14 cellular contexts compared by ENCODE assay signal in the genomic region with DNA sequence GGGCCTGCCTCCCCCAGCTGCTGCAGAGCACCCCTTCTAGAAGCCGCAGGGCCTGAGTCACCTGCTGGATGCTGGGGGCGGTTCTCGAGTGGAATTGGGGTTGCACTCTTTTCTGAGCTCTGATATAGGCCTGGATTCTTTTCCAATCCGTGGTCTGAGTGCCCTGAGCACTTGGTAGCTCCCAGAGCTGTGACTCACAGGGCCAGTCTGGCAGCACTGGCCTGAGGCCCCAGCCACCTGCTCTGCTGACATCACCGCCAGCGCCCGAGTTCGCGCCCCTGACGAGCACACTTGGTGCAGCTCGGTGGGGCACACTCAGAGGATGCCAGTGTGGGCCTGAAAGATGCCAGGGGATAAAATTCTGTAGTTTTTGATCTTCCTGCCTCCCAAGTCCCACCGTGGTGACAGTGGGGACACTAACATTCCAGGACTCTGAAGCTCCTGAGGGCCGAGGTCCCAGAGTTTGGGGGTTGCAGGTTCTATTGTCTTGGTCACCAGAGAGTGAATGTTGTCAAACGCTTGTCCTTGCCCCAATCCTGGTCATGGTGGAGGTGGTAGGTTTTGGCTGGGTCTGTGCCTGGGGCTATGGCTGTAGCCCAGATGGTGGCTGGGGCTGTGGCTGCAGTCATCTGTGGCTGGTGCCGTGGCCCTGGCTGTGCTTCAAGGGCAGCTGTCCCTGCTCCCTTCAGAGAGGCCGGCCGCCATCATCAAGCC.
DNase-seq lines count a peak whose midpoint lies in the region; ATAC-seq, FAIRE-seq and TF ChIP-seq lines count a peak whose summit lies in the region.
"Had no signal": no experiment of that assay in that cellular context is flagged by ENCODE, and none has a peak within 500 bp of the region (broad histone marks: within the 10 kb centered on the region; RNA-seq: fewer than 3 reads in every experiment).

No MANE protein-coding gene starts in this region.

- H3K27ac ChIP-seq in K562 (ENCODE audit: extremely low read depth, low read depth, low read length) = no peak overlapping the region
- no peak overlapping the region for H3K27ac ChIP-seq in upper lobe of left lung
- H3K27ac ChIP-seq: ascending aorta, skin epidermis had no signal

- TF ChIP-seq CTCF in K562 (IDR thresholded peaks at IDR 0.05 in 2 of 3, conservative IDR thresholded peaks at IDR 0.05 in 1 of 3; ENCODE audit: insufficient read depth in 2 of 3, low read depth in 1 of 3, low read length in 3 of 3) (no peak), upper lobe of left lung (IDR thresholded peaks at IDR 0.05) (no peak)

- H3K9me1 ChIP-seq in K562 (ENCODE audit: control insufficient read depth, insufficient read depth, low read length) = no peaks in the 10 kb centered on the region

- DNase-seq in DMS53 (lab: John Stamatoyannopoulos, UW) (peak; percentile 19), DMS53 treated with DMSO at 0.1 percent for 48 hours (lab: John Stamatoyannopoulos, UW; ENCODE audit: unreplicated experiment) (no peak), K562 (ENCODE audit: extremely low read depth in 1 of 4, low spot score in 3 of 4) (no peak), kidney tubule cell (ENCODE audit: low spot score) (peak; percentile 62), upper lobe of left lung (peak; percentile 18 to 58), NCI-H748 treated with DMSO at 0.1 percent for 48 hours (lab: John Stamatoyannopoulos, UW) (no peak)
- DNase-seq: effector CD4-positive, alpha-beta T cell had no signal

- POLR2A ChIA-PET in K562 (lab: Yijun Ruan, JAX) = interaction anchor here (0.6 to 1.3 kb wide), 4 partner anchors 13 to 494 kb away, joined by 3 to 5 read pairs (median 3); a partner anchor contains a TSS

- in situ Hi-C loops in K562 (cut with MboI) = no loop called here

- no peak overlapping the region for H3K4me2 ChIP-seq in K562 (ENCODE audit: insufficient read depth, low read length)

- no peak for TF ChIP-seq EP300 in K562 (IDR thresholded peaks at IDR 0.05; ENCODE audit: low read length)
- no peak for TF ChIP-seq EP300 in upper lobe of left lung (IDR thresholded peaks at IDR 0.05)

- H3K79me2 ChIP-seq in K562 (ENCODE audit: control insufficient read depth, insufficient read depth, low read length) = no peaks in the 10 kb centered on the region

- 61% methylated on average over 17 of the region's 17 CpGs for WGBS in K562 (ENCODE audit: insufficient coverage, low coverage, missing lambda C conversion rate)
- 90 to 97% methylated on average over 5 to 17 of the region's 17 CpGs for WGBS in upper lobe of left lung, 2 donors

- H3K4me1 ChIP-seq in K562 (replicated peaks in 1 of 2; ENCODE audit: control insufficient read depth in 2 of 2, insufficient read depth in 2 of 2, low read length in 2 of 2) (peaks cover 0 to 55% of the 10 kb centered on the region in 2 experiments; a peak in 2 of 5 replicates), upper lobe of left lung (no peaks in the 10 kb centered on the region)
- H3K4me1 ChIP-seq: ascending aorta had no signal

- no peak overlapping the region for H3K4me3 ChIP-seq in K562
- no peak overlapping the region for H3K4me3 ChIP-seq in upper lobe of left lung
- H3K4me3 ChIP-seq: ascending aorta, skin epidermis had no signal

- no TSS peak for BruUV-seq in K562 (replicated peaks; lab: Mats Ljungman, UMichigan)

- H3K9me3 ChIP-seq in K562 (replicated peaks; ENCODE audit: control insufficient read depth, insufficient read depth, low read depth, low read length) (no peaks in the 10 kb centered on the region), upper lobe of left lung (no peaks in the 10 kb centered on the region)
- H3K9me3 ChIP-seq: ascending aorta had no signal

- no peak for TF ChIP-seq POLR2A in K562 (conservative IDR thresholded peaks at IDR 0.05)
- TF ChIP-seq POLR2A in upper lobe of left lung (IDR thresholded peaks at IDR 0.05) = no peak

- intact Hi-C loops in K562 (cut with micrococcal nuclease) = no loop called here

- no peaks in the 10 kb centered on the region; the same call in 1 of the 2 replicates for H4K20me1 ChIP-seq in K562 (replicated peaks; ENCODE audit: control insufficient read depth, insufficient read depth, low read length)

- TF ChIP-seq RAD21 in K562 (CRISPR knock-in tag; conservative IDR thresholded peaks at IDR 0.05 in 1 of 2, IDR thresholded peaks at IDR 0.05 in 1 of 2) = no peak

- no peak overlapping the region for H2AFZ ChIP-seq in K562 (ENCODE audit: low read depth, low read length)

- CTCF ChIA-PET in K562 (lab: Yijun Ruan, JAX; ENCODE audit: low intra/inter-chr PET ratio) = no interaction called here

- H3K27me3 ChIP-seq in K562 (ENCODE audit: control insufficient read depth in 2 of 2, insufficient read depth in 2 of 2, low read length in 2 of 2) = peaks cover 13 to 20% of the 10 kb centered on the region in 2 experiments; a peak in 4 of 5 replicates
- H3K27me3 ChIP-seq in upper lobe of left lung = no peaks in the 10 kb centered on the region
- H3K27me3 ChIP-seq: ascending aorta had no signal

- no peak for FAIRE-seq in K562 (lab: Jason Lieb, UNC)
- FAIRE-seq: A204.1, frontal cortex had no signal

- ATAC-seq in K562 (no peak), upper lobe of left lung (ENCODE audit: low FRiP score in 2 of 2) (no peak), HG02852 (IDR thresholded peaks at IDR 0.05; ENCODE audit: unreplicated experiment) (no peak), HG02973 (IDR thresholded peaks at IDR 0.05; ENCODE audit: unreplicated experiment) (no peak)
- ATAC-seq: activated CD4-positive, CD25-positive, alpha-beta regulatory T cell treated with anti-CD3 and anti-CD28 coated beads, Interleukin-2, amount 50 U/mL, for 24 hours had no signal

- H3K36me3 ChIP-seq in K562 (ENCODE audit: control insufficient read depth, insufficient read depth, low read length) (no peaks in the 10 kb centered on the region), upper lobe of left lung (peaks cover 0 to 71% (median 26%) of the 10 kb centered on the region in 4 donors)

- peak overlapping the region in 1 of 2 experiments; percentile 10; a peak in 2 of 4 replicates for H3K9ac ChIP-seq in K562 (ENCODE audit: insufficient read depth in 1 of 2, low read depth in 2 of 2, low read length in 2 of 2)

TF ChIP-seq in K562, 482 proteins besides CTCF, POLR2A, EP300 and RAD21:
- no peak for TF ChIP-seq MAFG (tag; conservative IDR thresholded peaks at IDR 0.05)
- no peak for TF ChIP-seq MECOM (CRISPR knock-in tag; IDR thresholded peaks at IDR 0.05)
- TF ChIP-seq NFE2L1 (tag; IDR thresholded peaks at IDR 0.05; ENCODE audit: borderline replicate concordance, low read depth) = no peak
- TF ChIP-seq, protein P1, sequence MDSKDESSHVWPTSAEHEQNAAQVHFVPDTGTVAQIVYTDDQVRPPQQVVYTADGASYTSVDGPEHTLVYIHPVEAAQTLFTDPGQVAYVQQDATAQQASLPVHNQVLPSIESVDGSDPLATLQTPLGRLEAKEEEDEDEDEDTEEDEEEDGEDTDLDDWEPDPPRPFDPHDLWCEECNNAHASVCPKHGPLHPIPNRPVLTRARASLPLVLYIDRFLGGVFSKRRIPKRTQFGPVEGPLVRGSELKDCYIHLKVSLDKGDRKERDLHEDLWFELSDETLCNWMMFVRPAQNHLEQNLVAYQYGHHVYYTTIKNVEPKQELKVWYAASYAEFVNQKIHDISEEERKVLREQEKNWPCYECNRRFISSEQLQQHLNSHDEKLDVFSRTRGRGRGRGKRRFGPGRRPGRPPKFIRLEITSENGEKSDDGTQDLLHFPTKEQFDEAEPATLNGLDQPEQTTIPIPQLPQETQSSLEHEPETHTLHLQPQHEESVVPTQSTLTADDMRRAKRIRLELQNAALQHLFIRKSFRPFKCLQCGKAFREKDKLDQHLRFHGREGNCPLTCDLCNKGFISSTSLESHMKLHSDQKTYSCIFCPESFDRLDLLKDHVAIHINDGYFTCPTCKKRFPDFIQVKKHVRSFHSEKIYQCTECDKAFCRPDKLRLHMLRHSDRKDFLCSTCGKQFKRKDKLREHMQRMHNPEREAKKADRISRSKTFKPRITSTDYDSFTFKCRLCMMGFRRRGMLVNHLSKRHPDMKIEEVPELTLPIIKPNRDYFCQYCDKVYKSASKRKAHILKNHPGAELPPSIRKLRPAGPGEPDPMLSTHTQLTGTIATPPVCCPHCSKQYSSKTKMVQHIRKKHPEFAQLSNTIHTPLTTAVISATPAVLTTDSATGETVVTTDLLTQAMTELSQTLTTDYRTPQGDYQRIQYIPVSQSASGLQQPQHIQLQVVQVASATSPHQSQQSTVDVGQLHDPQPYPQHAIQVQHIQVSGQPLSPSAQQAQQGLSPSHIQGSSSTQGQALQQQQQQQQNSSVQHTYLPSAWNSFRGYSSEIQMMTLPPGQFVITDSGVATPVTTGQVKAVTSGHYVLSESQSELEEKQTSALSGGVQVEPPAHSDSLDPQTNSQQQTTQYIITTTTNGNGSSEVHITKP (IDR thresholded peaks at IDR 0.05; ENCODE audit: partially characterized antibody) = peak; percentile 29
- TF ChIP-seq NFIC (IDR thresholded peaks at IDR 0.05) = no peak
- TF ChIP-seq ZNF239 (CRISPR knock-in tag; IDR thresholded peaks at IDR 0.05) = no peak
TF ChIP-seq in K562: peak in this region for 1.

Comparison
In these comparisons a context has a peak if more than half of its experiments do, and no peak if none do; other contexts are left out.
1. DNase-seq: peak in DMS53 (single experiment), kidney tubule cell (single experiment) and upper lobe of left lung (2 of 2); none in DMS53 treated with DMSO at 0.1 percent for 48 hours (single experiment), K562 (0 of 4) and NCI-H748 treated with DMSO at 0.1 percent for 48 hours (single experiment).